24 cellular contexts compared by ENCODE assay signal in genomic region chr16:29313559-29313887, GRCh38.
"Had no signal": no experiment of that assay in that cellular context is flagged by ENCODE, and none has a peak within 500 bp of the region (broad histone marks: within the 10 kb centered on the region; RNA-seq: fewer than 3 reads in every experiment).

No MANE protein-coding gene starts in this region.

- H3K9me3 ChIP-seq: body of pancreas, esophagus muscularis mucosa, gastrocnemius medialis, heart left ventricle, transverse colon had no signal

- H3K9me3 Mint-ChIP-seq: activated CD4-positive, alpha-beta T cell treated with anti-CD3 and anti-CD28 coated beads, Interleukin-2, amount 10 ng/mL, durations not matched to agents 7 days and 5 days; activated naive CD4-positive, alpha-beta T cell treated with anti-CD3 and anti-CD28 coated beads, Interleukin-2, amount 50 U/mL, for 24 hours; activated T-helper 1 cell treated with anti-CD3 and anti-CD28 coated beads, Interleukin-12 subunit alpha, Interleukin-12 subunit beta, Interleukin-2, Interleukin-4 antibody, amounts not matched to agents 30 ng/mL and 10 ng/mL and 1 ng/mL, durations not matched to agents 14 hours and 24 hours and 36 hours; natural killer cell; stimulated activated naive B cell treated with anti-CD40 and anti-IgM and Interleukin-4, amounts not matched to agents 10 μg/mL and 1 μg/mL and 100 μg/mL, for 72 hours; T-cell had no signal

- H3K27ac ChIP-seq: dorsolateral prefrontal cortex, esophagus muscularis mucosa, gastrocnemius medialis, heart left ventricle, transverse colon, WERI-Rb-1 had no signal

- H3K27me3 ChIP-seq: body of pancreas, dorsolateral prefrontal cortex, esophagus muscularis mucosa, gastrocnemius medialis, heart left ventricle, transverse colon had no signal

- DNase-seq: activated CD4-positive, alpha-beta T cell treated with anti-CD3 and anti-CD28 coated beads, Interleukin-2, amount 10 ng/mL, durations not matched to agents 7 days and 5 days; activated CD4-positive, CD25-positive, alpha-beta regulatory T cell treated with anti-CD3 and anti-CD28 coated beads, Interleukin-2, amount 50 U/mL, for 72 hours; activated CD8-positive, alpha-beta T cell treated with anti-CD3 and anti-CD28 coated beads, Interleukin-2, amount 10 ng/mL, durations not matched to agents 7 days and 5 days; activated gamma-delta T cell treated with Interleukin-2 at 50 U/mL for 16 hours; body of pancreas; central memory CD4-positive, alpha-beta T cell; gastrocnemius medialis; heart left ventricle; left ventricle myocardium superior; mammary epithelial cell; midbrain; natural killer cell; occipital lobe; stimulated activated CD4-positive, alpha-beta T cell treated with anti-CD3 and anti-CD28 coated beads, Interleukin-15, amount 100 ng/mL, for 24 hours; stimulated activated naive B cell treated with anti-CD40 and anti-IgM and Interleukin-4, amounts not matched to agents 10 μg/mL and 1 μg/mL and 100 μg/mL, for 72 hours; T-cell; transverse colon; WERI-Rb-1 had no signal

- H3K4me2 ChIP-seq: smooth muscle cell had no signal

- H3K27me3 Mint-ChIP-seq: activated CD4-positive, alpha-beta T cell treated with anti-CD3 and anti-CD28 coated beads, Interleukin-2, amount 10 ng/mL, durations not matched to agents 7 days and 5 days; activated naive CD4-positive, alpha-beta T cell treated with anti-CD3 and anti-CD28 coated beads, Interleukin-2, amount 50 U/mL, for 24 hours; stimulated activated naive B cell treated with anti-CD40 and anti-IgM and Interleukin-4, amounts not matched to agents 10 μg/mL and 1 μg/mL and 100 μg/mL, for 72 hours; T-cell had no signal

- ATAC-seq: activated CD8-positive, alpha-beta T cell treated with anti-CD3 and anti-CD28 coated beads, Interleukin-2, amount 10 ng/mL, durations not matched to agents 7 days and 5 days; body of pancreas; gastrocnemius medialis; heart left ventricle; left ventricle myocardium superior; natural killer cell; sciatic nerve; stimulated activated naive B cell treated with anti-CD40 and anti-IgM and Interleukin-4, amounts not matched to agents 10 μg/mL and 1 μg/mL and 100 μg/mL, for 72 hours; T-cell had no signal

- H3K4me1 Mint-ChIP-seq: activated naive CD4-positive, alpha-beta T cell treated with anti-CD3 and anti-CD28 coated beads, Interleukin-2, amount 50 U/mL, for 24 hours had no signal

- H3K4me3 ChIP-seq: body of pancreas, esophagus muscularis mucosa, gastrocnemius medialis, heart left ventricle, smooth muscle cell, transverse colon had no signal

- H3K4me3 Mint-ChIP-seq: activated CD4-positive, alpha-beta T cell treated with anti-CD3 and anti-CD28 coated beads, Interleukin-2, amount 10 ng/mL, durations not matched to agents 7 days and 5 days; activated CD8-positive, alpha-beta T cell treated with anti-CD3 and anti-CD28 coated beads, Interleukin-2, amount 10 ng/mL, durations not matched to agents 7 days and 5 days; activated naive CD4-positive, alpha-beta T cell treated with anti-CD3 and anti-CD28 coated beads, Interleukin-2, amount 50 U/mL, for 24 hours; activated T-helper 1 cell treated with anti-CD3 and anti-CD28 coated beads, Interleukin-12 subunit alpha, Interleukin-12 subunit beta, Interleukin-2, Interleukin-4 antibody, amounts not matched to agents 30 ng/mL and 10 ng/mL and 1 ng/mL, durations not matched to agents 14 hours and 24 hours and 36 hours; natural killer cell; stimulated activated naive B cell treated with anti-CD40 and anti-IgM and Interleukin-4, amounts not matched to agents 10 μg/mL and 1 μg/mL and 100 μg/mL, for 72 hours; T-cell had no signal

- H3K36me3 Mint-ChIP-seq: activated naive CD4-positive, alpha-beta T cell treated with anti-CD3 and anti-CD28 coated beads, Interleukin-2, amount 50 U/mL, for 24 hours; natural killer cell; T-cell had no signal

- H3K36me3 ChIP-seq: gastrocnemius medialis, heart left ventricle, transverse colon, WERI-Rb-1 had no signal

- H3K27ac Mint-ChIP-seq: activated CD4-positive, alpha-beta T cell treated with anti-CD3 and anti-CD28 coated beads, Interleukin-2, amount 10 ng/mL, durations not matched to agents 7 days and 5 days; activated CD8-positive, alpha-beta T cell treated with anti-CD3 and anti-CD28 coated beads, Interleukin-2, amount 10 ng/mL, durations not matched to agents 7 days and 5 days; activated naive CD4-positive, alpha-beta T cell treated with anti-CD3 and anti-CD28 coated beads, Interleukin-2, amount 50 U/mL, for 24 hours; activated T-helper 1 cell treated with anti-CD3 and anti-CD28 coated beads, Interleukin-12 subunit alpha, Interleukin-12 subunit beta, Interleukin-2, Interleukin-4 antibody, amounts not matched to agents 30 ng/mL and 10 ng/mL and 1 ng/mL, durations not matched to agents 14 hours and 24 hours and 36 hours; natural killer cell; T-cell had no signal
